ENCODE assay signal across 8 cellular contexts in genomic region chr2:96739051-96739632, GRCh38. TPM values are rescaled to one million over a fixed set of nuclear protein-coding genes. Genes with fewer than 3 reads are reported as not detected.
A peak's percentile ranks its signal among the peaks of the same experiment; 100 is the strongest.
DNase-seq lines count a peak whose midpoint lies in the region; ATAC-seq and TF ChIP-seq lines count a peak whose summit lies in the region.

No MANE protein-coding gene starts in this region.

- peak overlapping the region; percentile 94 for H3K4me3 Mint-ChIP-seq in activated CD4-positive, alpha-beta T cell treated with anti-CD3 and anti-CD28 coated beads, Interleukin-2, amount 10 ng/mL, durations not matched to agents 7 days and 5 days

- H3K4me1 ChIP-seq in liver (ENCODE audit: control insufficient read depth in 4 of 4, insufficient read depth in 4 of 4, low read length in 3 of 4) = peaks cover 0 to 20% (median 16%) of the 10 kb centered on the region in 4 donors
- peaks cover 31 to 41% of the 10 kb centered on the region in 2 donors for H3K4me1 ChIP-seq in thyroid gland

- H3K9ac ChIP-seq in liver (ENCODE audit: low read depth in 1 of 2, low read length in 2 of 2) = peak overlapping the region; percentile 51 to 95

- 10% methylated on average over 4 of the region's 4 CpGs for WGBS in liver
- 27 to 38% methylated on average over 4 of the region's 4 CpGs for WGBS in thyroid gland, 2 donors

- no peaks in the 10 kb centered on the region for H3K9me3 Mint-ChIP-seq in activated CD4-positive, alpha-beta T cell treated with anti-CD3 and anti-CD28 coated beads, Interleukin-2, amount 10 ng/mL, durations not matched to agents 7 days and 5 days

- no peak for DNase-seq in activated CD4-positive, alpha-beta T cell treated with anti-CD3 and anti-CD28 coated beads, Interleukin-2, amount 10 ng/mL, durations not matched to agents 7 days and 5 days
- no peak for DNase-seq in activated CD4-positive, alpha-beta T cell treated with anti-CD3 and anti-CD28 coated beads for 1 hour
- DNase-seq in thyroid gland = no peak
- no peak for DNase-seq in effector CD8-positive, alpha-beta T cell (lab: John Stamatoyannopoulos, UW)
- no peak for DNase-seq in retina

- TF ChIP-seq POLR2A in thyroid gland (IDR thresholded peaks at IDR 0.05) = no peak

- H3K27me3 ChIP-seq in liver (ENCODE audit: control insufficient read depth in 4 of 4, insufficient read depth in 4 of 4, low read length in 3 of 4) (no peaks in the 10 kb centered on the region), thyroid gland (no peaks in the 10 kb centered on the region)

- H3K9me3 ChIP-seq in liver (ENCODE audit: control insufficient read depth in 4 of 4, low read length in 3 of 4) (no peaks in the 10 kb centered on the region), thyroid gland (no peaks in the 10 kb centered on the region)

- H3K27ac ChIP-seq in angular gyrus (ENCODE audit: low read depth, low read length) (peak overlapping the region; percentile 12), liver (ENCODE audit: low read depth in 1 of 2, low read length in 2 of 2) (peak overlapping the region; percentile 80 to 84), thyroid gland (peak overlapping the region in 2 of 3 donors; percentile 65 to 81)

- H3K4me1 Mint-ChIP-seq in activated CD4-positive, alpha-beta T cell treated with anti-CD3 and anti-CD28 coated beads, Interleukin-2, amount 10 ng/mL, durations not matched to agents 7 days and 5 days = peaks cover 43% of the 10 kb centered on the region

- TF ChIP-seq CTCF in liver (IDR thresholded peaks at IDR 0.05; ENCODE audit: low read depth, low read length, missing input control) = no peak
- no peak for TF ChIP-seq CTCF in thyroid gland (IDR thresholded peaks at IDR 0.05)

- no peak for TF ChIP-seq RAD21 in liver (IDR thresholded peaks at IDR 0.05)

- H3K36me3 Mint-ChIP-seq in activated CD4-positive, alpha-beta T cell treated with anti-CD3 and anti-CD28 coated beads, Interleukin-2, amount 10 ng/mL, durations not matched to agents 7 days and 5 days (ENCODE audit: low read depth) = peaks cover 12% of the 10 kb centered on the region

- H3K27ac Mint-ChIP-seq in activated CD4-positive, alpha-beta T cell treated with anti-CD3 and anti-CD28 coated beads, Interleukin-2, amount 10 ng/mL, durations not matched to agents 7 days and 5 days = peak overlapping the region; percentile 89

- ATAC-seq in HG03039 (IDR thresholded peaks at IDR 0.05; ENCODE audit: unreplicated experiment) = no peak

- H3K4me3 ChIP-seq in liver (ENCODE audit: low read depth in 1 of 3, low read length in 3 of 3) (peak overlapping the region; percentile 79 to 99 (median 86)), thyroid gland (replicated peaks in 1 of 3) (peak overlapping the region; percentile 34 to 85 (median 48))

- CTCF ChIA-PET in activated CD4-positive, alpha-beta T cell treated with anti-CD3 and anti-CD28 coated beads, Interleukin-2, amount 10 ng/mL, durations not matched to agents 7 days and 5 days (lab: Charles Lee) = no interaction called here

- no peaks in the 10 kb centered on the region for H3K27me3 Mint-ChIP-seq in activated CD4-positive, alpha-beta T cell treated with anti-CD3 and anti-CD28 coated beads, Interleukin-2, amount 10 ng/mL, durations not matched to agents 7 days and 5 days

- intact Hi-C loops in thyroid gland (cut with DNase I) = no loop called here

- POLR2A ChIA-PET in activated CD4-positive, alpha-beta T cell treated with anti-CD3 and anti-CD28 coated beads, Interleukin-2, amount 10 ng/mL, durations not matched to agents 7 days and 5 days (lab: Charles Lee) = no interaction called here

- H3K36me3 ChIP-seq in liver (ENCODE audit: control insufficient read depth in 4 of 4, insufficient read depth in 3 of 4, low read depth in 1 of 4, low read length in 3 of 4) (peaks cover 0 to 10% (median 6%) of the 10 kb centered on the region in 4 donors), thyroid gland (peaks cover 2 to 8% of the 10 kb centered on the region in 2 donors)

TF ChIP-seq in liver, 16 proteins besides CTCF, POLR2A, EP300 and RAD21:
- TF ChIP-seq ATF3 (IDR thresholded peaks at IDR 0.05) = no peak
- no peak for TF ChIP-seq ZBTB33 (IDR thresholded peaks at IDR 0.05)
- no peak for TF ChIP-seq MAX (IDR thresholded peaks at IDR 0.05)
- no peak for TF ChIP-seq JUND (IDR thresholded peaks at IDR 0.05)
- TF ChIP-seq HNF4G (IDR thresholded peaks at IDR 0.05) = no peak
- TF ChIP-seq GABPA (IDR thresholded peaks at IDR 0.05 in 1 of 2, conservative IDR thresholded peaks at IDR 0.05 in 1 of 2) = no peak
- no peak for TF ChIP-seq YY1 (IDR thresholded peaks at IDR 0.05)

RNA-seq across cellular contexts. Expression of gene LMAN2L, which starts 0.7 kb away (rescaled TPM):
- total RNA-seq in activated CD4-positive, alpha-beta T cell treated with anti-CD3 and anti-CD28 coated beads, Interleukin-2, amount 10 ng/mL, durations not matched to agents 7 days and 5 days = 1 to 10 TPM; 7.5 to 8.0 TPM
- total RNA-seq in liver = 10 to 100 TPM; 12.0 to 15.1 TPM
- polyA plus RNA-seq in liver = 10 to 100 TPM in 1 of 2 donors, 1 to 10 TPM in 1; 6.4 to 12.6 TPM
- total RNA-seq in thyroid gland = 10 to 100 TPM; 22.8 to 32.9 (median 29.2) TPM

RNA-seq across cellular contexts. Expression of gene CNNM4, which starts 21.6 kb away (rescaled TPM):
- total RNA-seq in activated CD4-positive, alpha-beta T cell treated with anti-CD3 and anti-CD28 coated beads, Interleukin-2, amount 10 ng/mL, durations not matched to agents 7 days and 5 days = 1 to 10 TPM; 8.2 to 8.3 TPM
- total RNA-seq in liver = 1 to 10 TPM; 1.9 to 2.2 TPM
- 1 to 10 TPM in 1 of 2 donors, under 1 TPM in 1; 0.82 to 2.3 TPM for polyA plus RNA-seq in liver
- 1 to 10 TPM; 6.6 to 9.5 (median 7.7) TPM for total RNA-seq in thyroid gland

Comparison
In these comparisons a context has a peak if more than half of its experiments do, and no peak if none do; other contexts are left out.
1. H3K27ac ChIP-seq: peak in every context shown above with its lines; median percentile 82 in liver; 73 in thyroid gland; 12 in angular gyrus.